18 cellular contexts compared by ENCODE assay signal in the genomic region with DNA sequence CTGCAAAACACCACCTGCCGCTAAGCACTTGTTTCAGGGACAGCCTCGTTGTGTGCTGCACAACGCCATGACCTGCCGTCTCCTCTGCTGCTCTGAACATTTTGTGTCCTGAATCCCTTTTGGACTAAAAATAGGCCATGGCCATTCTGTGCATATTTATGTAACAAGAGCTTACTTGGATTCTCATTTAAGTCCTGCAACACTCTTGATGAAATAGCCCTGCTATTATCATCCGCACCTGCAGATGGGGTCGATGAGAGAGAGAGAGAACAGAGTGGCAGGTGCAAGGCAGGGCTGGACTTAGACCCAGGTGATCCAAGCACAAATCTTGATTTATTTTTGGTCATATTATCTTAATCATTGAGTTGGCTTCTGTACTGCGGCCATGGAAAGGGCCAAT.
A peak's percentile ranks its signal among the peaks of the same experiment; 100 is the strongest.
DNase-seq lines count a peak whose midpoint lies in the region; ATAC-seq, FAIRE-seq and TF ChIP-seq lines count a peak whose summit lies in the region.
"Had no signal": no experiment of that assay in that cellular context is flagged by ENCODE, and none has a peak within 500 bp of the region (broad histone marks: within the 10 kb centered on the region; RNA-seq: fewer than 3 reads in every experiment).

No MANE protein-coding gene starts in this region.

- POLR2A ChIA-PET in PC-3 (lab: Charles Lee; ENCODE audit: unreplicated experiment) = no interaction called here

- no peaks in the 10 kb centered on the region for H3F3A ChIP-seq in PC-3 (ENCODE audit: low read length, unreplicated experiment)

- H3K4me3 ChIP-seq in PC-3 (ENCODE audit: low read length) = no peak overlapping the region
- no peak overlapping the region for H3K4me3 ChIP-seq in epithelial cell of proximal tubule (ENCODE audit: low read depth, low read length)
- no peak overlapping the region for H3K4me3 ChIP-seq in small intestine (ENCODE audit: low read depth in 1 of 2, low read length in 2 of 2)
- H3K4me3 ChIP-seq: vagina had no signal

- no peak overlapping the region for H3K27ac ChIP-seq in PC-3 (ENCODE audit: low read length)
- no peak overlapping the region for H3K27ac ChIP-seq in small intestine (ENCODE audit: low read depth in 1 of 2, low read length in 1 of 2)
- H3K27ac ChIP-seq: vagina had no signal

- no peaks in the 10 kb centered on the region for H3K36me3 ChIP-seq in PC-3 (ENCODE audit: low read depth, low read length)
- no peaks in the 10 kb centered on the region for H3K36me3 ChIP-seq in small intestine (ENCODE audit: control insufficient read depth in 2 of 2, insufficient read depth in 2 of 2, low read length in 2 of 2)
- H3K36me3 ChIP-seq: vagina had no signal

- peaks cover 8% of the 10 kb centered on the region; the same call in 1 of the 2 replicates for H3K27me3 ChIP-seq in PC-3 (ENCODE audit: low read length)
- no peaks in the 10 kb centered on the region for H3K27me3 ChIP-seq in small intestine (ENCODE audit: control insufficient read depth in 2 of 2, insufficient read depth in 2 of 2, low read length in 2 of 2)
- H3K27me3 ChIP-seq: vagina had no signal

- H3K4me2 ChIP-seq in PC-3 (ENCODE audit: low read length) = no peak overlapping the region

- H3K9me2 ChIP-seq in PC-3 (replicated peaks; ENCODE audit: low read length) = no peaks in the 10 kb centered on the region

- BruUV-seq in PC-3 (replicated peaks; lab: Mats Ljungman, UMichigan) = no TSS peak

- CTCF ChIA-PET in PC-3 (lab: Charles Lee) = no interaction called here

- 54 to 74% (median 63%) methylated on average over 7 of the region's 7 CpGs for WGBS in small intestine, 3 donors

- no peak overlapping the region for H3K27ac Mint-ChIP-seq in activated T-cell treated with anti-CD3 and anti-CD28 coated beads, Interleukin-2, amount 50 U/mL, for 24 hours
- H3K27ac Mint-ChIP-seq: activated naive CD8-positive, alpha-beta T cell treated with anti-CD3 and anti-CD28 coated beads for 36 hours; stimulated activated naive B cell treated with anti-CD40 and anti-IgM and Interleukin-4, amounts not matched to agents 10 μg/mL and 1 μg/mL and 100 μg/mL, for 72 hours had no signal

- no peak overlapping the region for H2AFZ ChIP-seq in PC-3 (ENCODE audit: low read length)

- H3K4me1 Mint-ChIP-seq in activated T-cell treated with anti-CD3 and anti-CD28 coated beads, Interleukin-2, amount 50 U/mL, for 24 hours (ENCODE audit: low read depth) = no peaks in the 10 kb centered on the region
- H3K4me1 Mint-ChIP-seq: activated naive CD8-positive, alpha-beta T cell treated with anti-CD3 and anti-CD28 coated beads for 36 hours; stimulated activated naive B cell treated with anti-CD40 and anti-IgM and Interleukin-4, amounts not matched to agents 10 μg/mL and 1 μg/mL and 100 μg/mL, for 72 hours had no signal

- no peak for FAIRE-seq in small intestine (lab: Jason Lieb, UNC)
- FAIRE-seq: colon, GM12891, GM19239 had no signal

- intact Hi-C loops in PC-3 (cut with micrococcal nuclease) = no loop called here

- H3K36me3 Mint-ChIP-seq in activated T-cell treated with anti-CD3 and anti-CD28 coated beads, Interleukin-2, amount 50 U/mL, for 24 hours (ENCODE audit: low read depth) = no peaks in the 10 kb centered on the region
- H3K36me3 Mint-ChIP-seq: activated naive CD8-positive, alpha-beta T cell treated with anti-CD3 and anti-CD28 coated beads for 36 hours; stimulated activated naive B cell treated with anti-CD40 and anti-IgM and Interleukin-4, amounts not matched to agents 10 μg/mL and 1 μg/mL and 100 μg/mL, for 72 hours had no signal

- H3K9me3 ChIP-seq in PC-3 (ENCODE audit: low read length) (no peaks in the 10 kb centered on the region), small intestine (ENCODE audit: control insufficient read depth, low read depth) (no peaks in the 10 kb centered on the region)
- H3K9me3 ChIP-seq: vagina had no signal

- ATAC-seq in PC-3 = no peak
- ATAC-seq in GM18517 (IDR thresholded peaks at IDR 0.05; ENCODE audit: unreplicated experiment) = no peak

- H3K79me2 ChIP-seq in PC-3 (ENCODE audit: low read length) = no peaks in the 10 kb centered on the region

- TF ChIP-seq CTCF in PC-3 (conservative IDR thresholded peaks at IDR 0.05; ENCODE audit: low read depth, low read length) (0 out of 2 replicates have a peak, but pooled peaks have one; percentile 10), epithelial cell of proximal tubule (conservative IDR thresholded peaks at IDR 0.05; ENCODE audit: low read depth, low read length) (peak; percentile 56)

- no peaks in the 10 kb centered on the region for H3K9me3 Mint-ChIP-seq in activated T-cell treated with anti-CD3 and anti-CD28 coated beads, Interleukin-2, amount 50 U/mL, for 24 hours
- H3K9me3 Mint-ChIP-seq: activated naive CD8-positive, alpha-beta T cell treated with anti-CD3 and anti-CD28 coated beads for 36 hours; stimulated activated naive B cell treated with anti-CD40 and anti-IgM and Interleukin-4, amounts not matched to agents 10 μg/mL and 1 μg/mL and 100 μg/mL, for 72 hours had no signal

- peaks cover 6% of the 10 kb centered on the region for H3K4me1 ChIP-seq in PC-3 (ENCODE audit: insufficient read depth, low read length)
- no peaks in the 10 kb centered on the region for H3K4me1 ChIP-seq in small intestine (ENCODE audit: control insufficient read depth in 2 of 2, insufficient read depth in 1 of 2, low read depth in 1 of 2, low read length in 1 of 2)
- H3K4me1 ChIP-seq: vagina had no signal

- no peak overlapping the region for H3K4me3 Mint-ChIP-seq in activated T-cell treated with anti-CD3 and anti-CD28 coated beads, Interleukin-2, amount 50 U/mL, for 24 hours
- H3K4me3 Mint-ChIP-seq: activated naive CD8-positive, alpha-beta T cell treated with anti-CD3 and anti-CD28 coated beads for 36 hours; stimulated activated naive B cell treated with anti-CD40 and anti-IgM and Interleukin-4, amounts not matched to agents 10 μg/mL and 1 μg/mL and 100 μg/mL, for 72 hours had no signal

- H3K27me3 Mint-ChIP-seq in activated T-cell treated with anti-CD3 and anti-CD28 coated beads, Interleukin-2, amount 50 U/mL, for 24 hours = peaks cover 3% of the 10 kb centered on the region

- no peaks in the 10 kb centered on the region for H4K20me1 ChIP-seq in PC-3 (ENCODE audit: low read length)

- peak; percentile 27 to 35 for DNase-seq in activated T-cell treated with anti-CD3 and anti-CD28 coated beads, Interleukin-2, amount 50 U/mL, for 48 hours
- DNase-seq in activated T-cell treated with anti-CD3 and anti-CD28 coated beads, Interleukin-2, amount 50 U/mL, for 24 hours = no peak
- DNase-seq in PC-3 (no peak), epithelial cell of proximal tubule (ENCODE audit: low read depth) (no peak), small intestine (peak; percentile 4), NCI-H2081 treated with DMSO at 0.1 percent for 48 hours (lab: John Stamatoyannopoulos, UW) (no peak), germinal center (ENCODE audit: low spot score) (no peak)
- DNase-seq: activated CD8-positive, alpha-beta memory T cell treated with anti-CD3 and anti-CD28 coated beads, Interleukin-2, amount 50 U/mL, for 4 hours; activated naive CD8-positive, alpha-beta T cell treated with anti-CD3 and anti-CD28 coated beads for 36 hours; GOT3; NCI-H146; stimulated activated CD4-positive, alpha-beta T cell treated with anti-CD3 and anti-CD28 coated beads, Interleukin-4, amount 100 ng/mL, for 1 hour; stimulated activated naive B cell treated with anti-CD40 and anti-IgM and Interleukin-4, amounts not matched to agents 10 μg/mL and 1 μg/mL and 100 μg/mL, for 72 hours had no signal

- no peak overlapping the region for H3K9ac ChIP-seq in PC-3 (ENCODE audit: low read length)

Comparison
In these comparisons a context has a peak if more than half of its experiments do, and no peak if none do; other contexts are left out.
1. DNase-seq: peak in activated T-cell treated with anti-CD3 and anti-CD28 coated beads, Interleukin-2, amount 50 U/mL, for 48 hours (2 of 2) and small intestine (single experiment); none in activated T-cell treated with anti-CD3 and anti-CD28 coated beads, Interleukin-2, amount 50 U/mL, for 24 hours (single experiment), PC-3 (single experiment), epithelial cell of proximal tubule (single experiment), NCI-H2081 treated with DMSO at 0.1 percent for 48 hours (single experiment) and germinal center (single experiment).